Comparison of ENCODE assay signal across 13 cellular contexts in the genomic region with DNA sequence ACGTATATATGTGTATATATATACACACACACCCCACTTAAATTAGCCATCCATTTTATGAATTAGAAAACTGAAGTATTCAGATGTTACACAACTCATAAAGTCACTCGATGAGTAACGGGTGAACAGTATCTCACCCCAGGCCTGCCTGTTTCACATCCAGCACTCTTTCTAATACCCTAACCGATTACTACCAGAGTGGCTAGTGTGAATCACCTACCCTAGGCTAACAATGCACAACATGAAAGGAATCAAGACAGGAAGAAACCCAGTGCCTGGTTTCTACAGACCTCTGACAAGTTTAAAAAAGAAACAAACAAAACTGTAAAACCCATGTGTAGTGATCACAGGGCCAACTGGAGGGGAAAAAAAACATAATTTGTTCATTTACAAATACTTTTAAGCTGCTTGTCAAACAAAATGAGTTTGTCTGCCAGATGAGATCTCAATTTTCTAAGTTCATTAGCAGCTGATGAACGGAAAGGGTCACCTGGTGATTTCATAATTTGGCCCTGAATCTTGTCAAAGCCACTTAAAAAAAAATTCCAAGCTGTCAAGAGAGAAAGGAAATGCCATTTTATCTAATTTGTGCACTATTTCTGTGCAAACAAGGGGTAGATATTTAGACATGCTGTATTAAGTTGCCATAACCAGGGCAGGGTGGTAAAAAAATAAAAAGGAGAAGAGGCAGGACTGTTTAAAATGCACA.
DNase-seq lines count a peak whose midpoint lies in the region; ATAC-seq and TF ChIP-seq lines count a peak whose summit lies in the region.
"Had no signal": no experiment of that assay in that cellular context is flagged by ENCODE, and none has a peak within 500 bp of the region (broad histone marks: within the 10 kb centered on the region; RNA-seq: fewer than 3 reads in every experiment).

No MANE protein-coding gene starts in this region.

- no peak overlapping the region for H3K4ac ChIP-seq in mesenchymal stem cell (ENCODE audit: low read depth in 1 of 2, low read length in 2 of 2)

- H3K36me3 ChIP-seq in BJ (ENCODE audit: control insufficient read depth, insufficient read depth, low read length) (no peaks in the 10 kb centered on the region), mesenchymal stem cell (ENCODE audit: control insufficient read depth in 1 of 2, insufficient read depth in 2 of 2, low read depth in 1 of 2, low read length in 2 of 2) (no peaks in the 10 kb centered on the region)

- H3K4me1 ChIP-seq in mesenchymal stem cell (ENCODE audit: control insufficient read depth, insufficient read depth, low read depth, low read length): no peaks in the 10 kb centered on the region

- H3K27me3 ChIP-seq in BJ (ENCODE audit: control insufficient read depth, insufficient read depth, low read length): no peaks in the 10 kb centered on the region
- no peaks in the 10 kb centered on the region for H3K27me3 ChIP-seq in mesenchymal stem cell (ENCODE audit: control insufficient read depth in 1 of 2, insufficient read depth in 1 of 2, low read length in 2 of 2)

- H3K36me3 Mint-ChIP-seq in T-helper 17 cell (ENCODE audit: low read depth): no peaks in the 10 kb centered on the region

- H2BK12ac ChIP-seq in mesenchymal stem cell (ENCODE audit: low read length in 2 of 2): no peak overlapping the region

- no peak overlapping the region for H3K27ac ChIP-seq in mesenchymal stem cell (ENCODE audit: low read length, poor library complexity, severe bottlenecking)
- H3K27ac ChIP-seq: SK-N-MC had no signal

- H4K91ac ChIP-seq in mesenchymal stem cell (ENCODE audit: low read length): no peak overlapping the region

- H3K4me1 Mint-ChIP-seq in T-helper 17 cell: no peaks in the 10 kb centered on the region
- H3K4me1 Mint-ChIP-seq: activated CD4-positive, alpha-beta memory T cell treated with anti-CD3 and anti-CD28 coated beads, Interleukin-2, amount 10 ng/mL, durations not matched to agents 7 days and 5 days had no signal

- 14% methylated on average over 4 of the region's 5 CpGs for WGBS in mesenchymal stem cell

- peak overlapping the region; percentile 80 for H3K9ac ChIP-seq in mesenchymal stem cell (ENCODE audit: low read length)

- H3K4me3 Mint-ChIP-seq in T-helper 17 cell: no peak overlapping the region
- H3K4me3 Mint-ChIP-seq: activated CD4-positive, alpha-beta memory T cell treated with anti-CD3 and anti-CD28 coated beads, Interleukin-2, amount 10 ng/mL, durations not matched to agents 7 days and 5 days; activated naive CD8-positive, alpha-beta T cell; effector memory CD8-positive, alpha-beta T cell had no signal

- H2AFZ ChIP-seq in mesenchymal stem cell (ENCODE audit: low read depth, low read length): no peak overlapping the region

- no peak overlapping the region for H2AK5ac ChIP-seq in mesenchymal stem cell (ENCODE audit: low read length, severe bottlenecking)

- H3K9me3 ChIP-seq in mesenchymal stem cell (ENCODE audit: control insufficient read depth, low read length): peaks cover 10% of the 10 kb centered on the region
- no peaks in the 10 kb centered on the region for H3K9me3 ChIP-seq in T-helper 17 cell (ENCODE audit: control insufficient read depth, low read length, poor library complexity, severe bottlenecking)

- H3K27me3 Mint-ChIP-seq in T-helper 17 cell: no peaks in the 10 kb centered on the region
- H3K27me3 Mint-ChIP-seq: activated CD4-positive, alpha-beta memory T cell treated with anti-CD3 and anti-CD28 coated beads, Interleukin-2, amount 10 ng/mL, durations not matched to agents 7 days and 5 days; activated naive CD8-positive, alpha-beta T cell; effector memory CD8-positive, alpha-beta T cell had no signal

- H3K23ac ChIP-seq in mesenchymal stem cell (ENCODE audit: low read length in 2 of 2): no peak overlapping the region

- CTCF ChIA-PET in BJ (lab: Yijun Ruan, JAX): no interaction called here

- peaks cover 3% of the 10 kb centered on the region for H3K79me1 ChIP-seq in mesenchymal stem cell (replicated peaks; ENCODE audit: low read length, poor library complexity, severe bottlenecking)

- POLR2A ChIA-PET in BJ (lab: Charles Lee): no interaction called here

- TF ChIP-seq CTCF in BJ (IDR thresholded peaks at IDR 0.05; ENCODE audit: insufficient read depth, low read depth, low read length) (no peak), HFF-Myc (IDR thresholded peaks at IDR 0.05; ENCODE audit: low read depth, low read length, missing control alignments) (no peak)

- ATAC-seq in T-helper 17 cell (no peak), GM21515 (IDR thresholded peaks at IDR 0.05; ENCODE audit: unreplicated experiment) (no peak)
- ATAC-seq: effector memory CD8-positive, alpha-beta T cell had no signal

- no peak overlapping the region for H3K4me2 ChIP-seq in mesenchymal stem cell (ENCODE audit: low read length, poor library complexity, severe bottlenecking)

- DNase-seq in BJ (ENCODE audit: low read depth) (peak; percentile 58), HFF-Myc (ENCODE audit: extremely low read depth, low read depth) (peak; percentile 21), astrocyte of the hippocampus (ENCODE audit: low read depth, low spot score) (peak; percentile 52), mesenchymal stem cell (peak; percentile 89), NCI-H1048 (lab: John Stamatoyannopoulos, UW) (no peak), OCI-M2 (lab: John Stamatoyannopoulos, UW; ENCODE audit: unreplicated experiment) (no peak), T-helper 17 cell (no peak)
- DNase-seq: activated CD4-positive, alpha-beta memory T cell treated with anti-CD3 and anti-CD28 coated beads, Interleukin-2, amount 10 ng/mL, durations not matched to agents 7 days and 5 days; effector memory CD8-positive, alpha-beta T cell; NCI-H446 treated with DMSO at 0.1 percent for 48 hours had no signal

- no peak overlapping the region for H3K27ac Mint-ChIP-seq in T-helper 17 cell
- H3K27ac Mint-ChIP-seq: activated CD4-positive, alpha-beta memory T cell treated with anti-CD3 and anti-CD28 coated beads, Interleukin-2, amount 10 ng/mL, durations not matched to agents 7 days and 5 days; activated naive CD8-positive, alpha-beta T cell; effector memory CD8-positive, alpha-beta T cell had no signal

- no peak overlapping the region for H3K4me3 ChIP-seq in BJ (ENCODE audit: low read depth, low read length)
- no peak overlapping the region for H3K4me3 ChIP-seq in HFF-Myc (replicated peaks; ENCODE audit: low read depth, low read length)
- peak overlapping the region in 1 of 2 experiments; percentile 23 for H3K4me3 ChIP-seq in mesenchymal stem cell (ENCODE audit: insufficient read depth in 1 of 2, low read depth in 1 of 2, low read length in 2 of 2)
- H3K4me3 ChIP-seq: SK-N-MC had no signal

- no peak overlapping the region for H3K18ac ChIP-seq in mesenchymal stem cell (ENCODE audit: low read depth in 1 of 2, low read length in 2 of 2)

- H3K14ac ChIP-seq in mesenchymal stem cell (ENCODE audit: low read length in 2 of 2): no peak overlapping the region

- H2BK15ac ChIP-seq in mesenchymal stem cell (ENCODE audit: low read depth, poor library complexity, severe bottlenecking): no peak overlapping the region

- H2BK5ac ChIP-seq in mesenchymal stem cell (ENCODE audit: low read depth, low read length, poor library complexity, severe bottlenecking): no peak overlapping the region

- no peak overlapping the region for H4K8ac ChIP-seq in mesenchymal stem cell (ENCODE audit: low read length)

- no peak overlapping the region for H2BK120ac ChIP-seq in mesenchymal stem cell (ENCODE audit: low read depth, low read length)

Comparison
In these comparisons a context has a peak if more than half of its experiments do, and no peak if none do; other contexts are left out.
1. DNase-seq: peak in BJ (single experiment), HFF-Myc (single experiment), astrocyte of the hippocampus (single experiment) and mesenchymal stem cell (single experiment); none in NCI-H1048 (single experiment), OCI-M2 (single experiment) and T-helper 17 cell (0 of 3).